8 cellular contexts compared by ENCODE assay signal in genomic region chrX:22081475-22082092, GRCh38. TPM values are rescaled to one million over a fixed set of nuclear protein-coding genes. Genes with fewer than 3 reads are reported as not detected.
A peak's percentile ranks its signal among the peaks of the same experiment; 100 is the strongest.
DNase-seq lines count a peak whose midpoint lies in the region; ATAC-seq and TF ChIP-seq lines count a peak whose summit lies in the region.

No MANE protein-coding gene starts in this region.

- no peaks in the 10 kb centered on the region for H3K9me3 Mint-ChIP-seq in activated naive CD4-positive, alpha-beta T cell treated with anti-CD3 and anti-CD28 coated beads, Interleukin-2, amount 10 ng/mL, durations not matched to agents 7 days and 5 days

- H3K36me3 Mint-ChIP-seq in activated naive CD4-positive, alpha-beta T cell treated with anti-CD3 and anti-CD28 coated beads, Interleukin-2, amount 10 ng/mL, durations not matched to agents 7 days and 5 days = no peaks in the 10 kb centered on the region

- H3K9me3 ChIP-seq in RWPE2 (ENCODE audit: severe bottlenecking) = no peaks in the 10 kb centered on the region
- no peaks in the 10 kb centered on the region for H3K9me3 ChIP-seq in hepatocyte (ENCODE audit: low read depth)

- no peaks in the 10 kb centered on the region for H3K4me1 Mint-ChIP-seq in activated naive CD4-positive, alpha-beta T cell treated with anti-CD3 and anti-CD28 coated beads, Interleukin-2, amount 10 ng/mL, durations not matched to agents 7 days and 5 days

- H3K4me2 ChIP-seq in hepatocyte = no peak overlapping the region

- peak; percentile 68 for ATAC-seq in HG03097 (IDR thresholded peaks at IDR 0.05; ENCODE audit: low FRiP score, unreplicated experiment)
- 0 out of 3 replicates have a peak, but pooled peaks have one; percentile 29 for ATAC-seq in RWPE2 (ENCODE audit: low read depth)

- H3K9me2 ChIP-seq in hepatocyte (replicated peaks; ENCODE audit: insufficient read depth) = no peaks in the 10 kb centered on the region

- H2AFZ ChIP-seq in hepatocyte = no peak overlapping the region

- no peak overlapping the region for H3K27ac ChIP-seq in RWPE2 (ENCODE audit: poor library complexity, severe bottlenecking)
- H3K27ac ChIP-seq in hepatocyte = no peak overlapping the region

- no peak overlapping the region for H3K4me3 Mint-ChIP-seq in activated naive CD4-positive, alpha-beta T cell treated with anti-CD3 and anti-CD28 coated beads, Interleukin-2, amount 10 ng/mL, durations not matched to agents 7 days and 5 days

- H3K79me2 ChIP-seq in hepatocyte = no peaks in the 10 kb centered on the region

- no peaks in the 10 kb centered on the region for H4K20me1 ChIP-seq in hepatocyte (ENCODE audit: insufficient read depth, poor library complexity, severe bottlenecking)

- peak; percentile 0 for DNase-seq in NK-92 treated with Interleukin-12 subunit alpha and Interleukin-12 subunit beta, amount 100 ng/mL, for 24 hours (lab: John Stamatoyannopoulos, UW)
- DNase-seq in NK-92 (lab: John Stamatoyannopoulos, UW; ENCODE audit: unreplicated experiment) = no peak
- no peak for DNase-seq in RWPE2 (ENCODE audit: low spot score)
- DNase-seq in activated naive CD4-positive, alpha-beta T cell treated with anti-CD3 and anti-CD28 coated beads, Interleukin-2, amount 10 ng/mL, durations not matched to agents 7 days and 5 days = peak; percentile 48
- DNase-seq in hepatocyte (ENCODE audit: low spot score) = peak; percentile 57
- peak in 2 of 3 donors; percentile 13 to 28 for DNase-seq in stimulated activated CD4-positive, alpha-beta T cell treated with anti-CD3 and anti-CD28 coated beads, TNF-alpha, amount 100 ng/mL, for 1 hour (ENCODE audit: low read depth in 3 of 3, low spot score in 1 of 3)
- no peak for DNase-seq in NCI-H2107 treated with DMSO at 0.1 percent for 48 hours (lab: John Stamatoyannopoulos, UW; ENCODE audit: unreplicated experiment)

- CTCF ChIA-PET in activated naive CD4-positive, alpha-beta T cell treated with anti-CD3 and anti-CD28 coated beads, Interleukin-2, amount 10 ng/mL, durations not matched to agents 7 days and 5 days (lab: Charles Lee) = no interaction called here

- 53% methylated on average over 7 of the region's 7 CpGs for WGBS in hepatocyte (ENCODE audit: low lambda C conversion rate, missing lambda C conversion rate)

- H3K36me3 ChIP-seq in RWPE2 (ENCODE audit: low read depth) (no peaks in the 10 kb centered on the region), hepatocyte (replicated peaks; ENCODE audit: insufficient read depth, low read depth) (no peaks in the 10 kb centered on the region)

- H3K27me3 ChIP-seq in RWPE2 (ENCODE audit: insufficient read depth, poor library complexity, severe bottlenecking) = no peaks in the 10 kb centered on the region
- no peaks in the 10 kb centered on the region for H3K27me3 ChIP-seq in hepatocyte

- H3K27me3 Mint-ChIP-seq in activated naive CD4-positive, alpha-beta T cell treated with anti-CD3 and anti-CD28 coated beads, Interleukin-2, amount 10 ng/mL, durations not matched to agents 7 days and 5 days = no peaks in the 10 kb centered on the region

- no peak overlapping the region for H3K27ac Mint-ChIP-seq in activated naive CD4-positive, alpha-beta T cell treated with anti-CD3 and anti-CD28 coated beads, Interleukin-2, amount 10 ng/mL, durations not matched to agents 7 days and 5 days

- H3K4me1 ChIP-seq in RWPE2 (ENCODE audit: insufficient read depth, poor library complexity, severe bottlenecking) = no peaks in the 10 kb centered on the region
- H3K4me1 ChIP-seq in hepatocyte (ENCODE audit: insufficient read depth) = no peaks in the 10 kb centered on the region

- TF ChIP-seq CTCF in RWPE2 (IDR thresholded peaks at IDR 0.05; ENCODE audit: poor library complexity, severe bottlenecking) (peak; percentile 42), hepatocyte (IDR thresholded peaks at IDR 0.05; ENCODE audit: poor library complexity) (peak; percentile 52)

- H3K4me3 ChIP-seq in RWPE2 (ENCODE audit: severe bottlenecking) (no peak overlapping the region), hepatocyte (no peak overlapping the region)

RNA-seq across cellular contexts. Expression of gene PHEX, which starts 49.5 kb away (rescaled TPM):
- total RNA-seq in hepatocyte = 0.27 and 0.84 TPM in 2 replicates
- 0.05 and 0.16 TPM in 2 replicates for polyA plus RNA-seq in hepatocyte

Comparison
In these comparisons a context has a peak if more than half of its experiments do, and no peak if none do; other contexts are left out.
1. DNase-seq: peak in NK-92 treated with Interleukin-12 subunit alpha and Interleukin-12 subunit beta, amount 100 ng/mL, for 24 hours (single experiment), activated naive CD4-positive, alpha-beta T cell treated with anti-CD3 and anti-CD28 coated beads, Interleukin-2, amount 10 ng/mL, durations not matched to agents 7 days and 5 days (single experiment), hepatocyte (single experiment) and stimulated activated CD4-positive, alpha-beta T cell treated with anti-CD3 and anti-CD28 coated beads, TNF-alpha, amount 100 ng/mL, for 1 hour (2 of 3); none in NK-92 (single experiment), RWPE2 (single experiment) and NCI-H2107 treated with DMSO at 0.1 percent for 48 hours (single experiment).